ENCODE assay signal across 1 cellular context in genomic region chr9:81635526-81636279, GRCh38.
TF ChIP-seq lines count a peak whose summit lies in the region.

No MANE protein-coding gene starts in this region.

TF ChIP-seq in A549, 52 proteins besides CTCF, POLR2A, EP300 and RAD21 (continued from another document):
- TF ChIP-seq JUNB (IDR thresholded peaks at IDR 0.05) (no peak), NR3C1 (IDR thresholded peaks at IDR 0.05) (no peak), HOXB13 (CRISPR knock-in tag; IDR thresholded peaks at IDR 0.05; ENCODE audit: low read depth) (no peak), KDM1A (IDR thresholded peaks at IDR 0.05; ENCODE audit: low read depth) (no peak), RFX5 (IDR thresholded peaks at IDR 0.05) (no peak), TP53 (CRISPR knock-in tag; IDR thresholded peaks at IDR 0.05) (no peak)
